Comparison of ENCODE assay signal across 8 cellular contexts in genomic region chr1:231040800-231041704, GRCh38. TPM values are rescaled to one million over a fixed set of nuclear protein-coding genes. Genes with fewer than 3 reads are reported as not detected.
A peak's percentile ranks its signal among the peaks of the same experiment; 100 is the strongest.
DNase-seq lines count a peak whose midpoint lies in the region; ATAC-seq lines count a peak whose summit lies in the region.

No MANE protein-coding gene starts in this region.

- DNase-seq in HuH-7.5 (ENCODE audit: low spot score) (peak; percentile 63), left ventricle myocardium superior (peak; percentile 32), NCI-H1930 (lab: John Stamatoyannopoulos, UW) (no peak), pons (ENCODE audit: low spot score) (no peak), NCI-H226 (no peak)
- no peak for DNase-seq in activated T-helper 1 cell treated with anti-CD3 and anti-CD28 coated beads, Interleukin-12 subunit alpha, Interleukin-12 subunit beta, Interleukin-2, Interleukin-4 antibody, amounts not matched to agents 30 ng/mL and 10 ng/mL and 1 ng/mL, durations not matched to agents 14 hours and 24 hours and 36 hours (ENCODE audit: low spot score)

- ATAC-seq in left ventricle myocardium superior, result peak; percentile 22
- no peak for ATAC-seq in GM21723 (IDR thresholded peaks at IDR 0.05; ENCODE audit: unreplicated experiment)

- H3K9me3 ChIP-seq in skeletal muscle satellite cell (replicated peaks; ENCODE audit: low read length), result no peaks in the 10 kb centered on the region

- peaks cover 44% of the 10 kb centered on the region for H3K27me3 Mint-ChIP-seq in activated T-helper 1 cell treated with anti-CD3 and anti-CD28 coated beads, Interleukin-12 subunit alpha, Interleukin-12 subunit beta, Interleukin-2, Interleukin-4 antibody, amounts not matched to agents 30 ng/mL and 10 ng/mL and 1 ng/mL, durations not matched to agents 14 hours and 24 hours and 36 hours (ENCODE audit: insufficient read depth)

- H3K27me3 ChIP-seq in skeletal muscle satellite cell (ENCODE audit: control insufficient read depth, insufficient read depth, low read length), result peaks cover 29% of the 10 kb centered on the region

- no peaks in the 10 kb centered on the region for H3K36me3 ChIP-seq in skeletal muscle satellite cell (ENCODE audit: insufficient read depth, low read length)

- H3K4me1 Mint-ChIP-seq in activated T-helper 1 cell treated with anti-CD3 and anti-CD28 coated beads, Interleukin-12 subunit alpha, Interleukin-12 subunit beta, Interleukin-2, Interleukin-4 antibody, amounts not matched to agents 30 ng/mL and 10 ng/mL and 1 ng/mL, durations not matched to agents 14 hours and 24 hours and 36 hours (ENCODE audit: low read depth), result peaks cover 31% of the 10 kb centered on the region

- peaks cover 7% of the 10 kb centered on the region for H3K36me3 Mint-ChIP-seq in activated T-helper 1 cell treated with anti-CD3 and anti-CD28 coated beads, Interleukin-12 subunit alpha, Interleukin-12 subunit beta, Interleukin-2, Interleukin-4 antibody, amounts not matched to agents 30 ng/mL and 10 ng/mL and 1 ng/mL, durations not matched to agents 14 hours and 24 hours and 36 hours (ENCODE audit: low read depth)

- peaks cover 11% of the 10 kb centered on the region for H3K4me1 ChIP-seq in skeletal muscle satellite cell (ENCODE audit: control insufficient read depth, insufficient read depth, low read length)

- peak overlapping the region; percentile 21 for H3K27ac Mint-ChIP-seq in activated T-helper 1 cell treated with anti-CD3 and anti-CD28 coated beads, Interleukin-12 subunit alpha, Interleukin-12 subunit beta, Interleukin-2, Interleukin-4 antibody, amounts not matched to agents 30 ng/mL and 10 ng/mL and 1 ng/mL, durations not matched to agents 14 hours and 24 hours and 36 hours

- peak overlapping the region; percentile 80 for H3K4me3 Mint-ChIP-seq in activated T-helper 1 cell treated with anti-CD3 and anti-CD28 coated beads, Interleukin-12 subunit alpha, Interleukin-12 subunit beta, Interleukin-2, Interleukin-4 antibody, amounts not matched to agents 30 ng/mL and 10 ng/mL and 1 ng/mL, durations not matched to agents 14 hours and 24 hours and 36 hours

- no peak overlapping the region for H3K9ac ChIP-seq in skeletal muscle satellite cell (ENCODE audit: low read depth, low read length)

- H3K9me3 Mint-ChIP-seq in activated T-helper 1 cell treated with anti-CD3 and anti-CD28 coated beads, Interleukin-12 subunit alpha, Interleukin-12 subunit beta, Interleukin-2, Interleukin-4 antibody, amounts not matched to agents 30 ng/mL and 10 ng/mL and 1 ng/mL, durations not matched to agents 14 hours and 24 hours and 36 hours, result peaks cover 9% of the 10 kb centered on the region

- H3K4me3 ChIP-seq in skeletal muscle satellite cell (ENCODE audit: low read length), result no peak overlapping the region

- intact Hi-C loops in activated T-helper 1 cell treated with anti-CD3 and anti-CD28 coated beads, Interleukin-12 subunit alpha, Interleukin-12 subunit beta, Interleukin-2, Interleukin-4 antibody, amounts not matched to agents 30 ng/mL and 10 ng/mL and 1 ng/mL, durations not matched to agents 14 hours and 24 hours and 36 hours (cut with micrococcal nuclease), result loop anchor here (1.0 to 5.0 kb wide), 4 partner anchors 124 to 297 kb away; partner anchors contain the start of genes C1orf198 and SPRTN
- intact Hi-C loops in left ventricle myocardium superior (cut with micrococcal nuclease), result no loop called here

- peak overlapping the region; percentile 96 for H3K4me2 ChIP-seq in skeletal muscle satellite cell (ENCODE audit: low read length)

RNA-seq across cellular contexts. Expression of gene FAM89A, which starts 1.0 kb away (rescaled TPM):
- 23.2 and 28.0 TPM in 2 replicates for total RNA-seq in activated T-helper 1 cell treated with anti-CD3 and anti-CD28 coated beads, Interleukin-12 subunit alpha, Interleukin-12 subunit beta, Interleukin-2, Interleukin-4 antibody, amounts not matched to agents 30 ng/mL and 10 ng/mL and 1 ng/mL, durations not matched to agents 14 hours and 24 hours and 36 hours
- total RNA-seq in left ventricle myocardium superior, result 8.6 TPM
- total RNA-seq in skeletal muscle satellite cell (2012; rRNA removed), result 4.1 and 7.6 TPM in 2 replicates

Comparison
In these comparisons a context has a peak if more than half of its experiments do, and no peak if none do; other contexts are left out.
1. DNase-seq: peak in HuH-7.5 (single experiment) and left ventricle myocardium superior (single experiment); none in activated T-helper 1 cell treated with anti-CD3 and anti-CD28 coated beads, Interleukin-12 subunit alpha, Interleukin-12 subunit beta, Interleukin-2, Interleukin-4 antibody, amounts not matched to agents 30 ng/mL and 10 ng/mL and 1 ng/mL, durations not matched to agents 14 hours and 24 hours and 36 hours (single experiment), NCI-H1930 (0 of 2), pons (single experiment) and NCI-H226 (single experiment).